8 cellular contexts compared by ENCODE assay signal in genomic region chr6:15491255-15491985, GRCh38.
A peak's percentile ranks its signal among the peaks of the same experiment; 100 is the strongest.
DNase-seq lines count a peak whose midpoint lies in the region; ATAC-seq and TF ChIP-seq lines count a peak whose summit lies in the region.

No MANE protein-coding gene starts in this region.

- peaks cover 23 to 36% (median 36%) of the 10 kb centered on the region in 3 donors for H3K4me1 Mint-ChIP-seq in CD8-positive, alpha-beta memory T cell
- H3K4me1 Mint-ChIP-seq in neural progenitor cell: peaks cover 16% of the 10 kb centered on the region

- H3K27ac Mint-ChIP-seq in CD8-positive, alpha-beta memory T cell: peak overlapping the region in 5 of 8 donors; percentile 3 to 81 (median 59)
- H3K27ac Mint-ChIP-seq in neural progenitor cell: peak overlapping the region; percentile 70

- H3K9ac ChIP-seq in neural progenitor cell: no peak overlapping the region

- H3K4me2 ChIP-seq in neural progenitor cell: no peak overlapping the region

- H3K79me2 ChIP-seq in neural progenitor cell (ENCODE audit: low read depth): peaks cover 29% of the 10 kb centered on the region

- H3K27ac ChIP-seq in CD8-positive, alpha-beta memory T cell (ENCODE audit: low read depth, low read length): no peak overlapping the region
- no peak overlapping the region for H3K27ac ChIP-seq in Peyer's patch
- no peak overlapping the region for H3K27ac ChIP-seq in neural progenitor cell
- H3K27ac ChIP-seq in stomach: peak overlapping the region in 1 of 5 donors; percentile 65

- ATAC-seq in HG02642 (IDR thresholded peaks at IDR 0.05; ENCODE audit: poor library complexity, unreplicated experiment): peak; percentile 57

- no peak for TF ChIP-seq POLR2A in Peyer's patch (IDR thresholded peaks at IDR 0.05)
- TF ChIP-seq POLR2A in stomach (IDR thresholded peaks at IDR 0.05): no peak

- H3K9me3 Mint-ChIP-seq in CD8-positive, alpha-beta memory T cell: no peaks in the 10 kb centered on the region
- H3K9me3 Mint-ChIP-seq in neural progenitor cell: no peaks in the 10 kb centered on the region

- H3K27me3 Mint-ChIP-seq in CD8-positive, alpha-beta memory T cell: no peaks in the 10 kb centered on the region
- no peaks in the 10 kb centered on the region for H3K27me3 Mint-ChIP-seq in neural progenitor cell (ENCODE audit: insufficient read depth, low read depth)

- H3K4me3 Mint-ChIP-seq in CD8-positive, alpha-beta memory T cell: peak overlapping the region in 1 of 7 donors; percentile 17
- no peak overlapping the region for H3K4me3 Mint-ChIP-seq in neural progenitor cell

- TF ChIP-seq EP300 in stomach (IDR thresholded peaks at IDR 0.05): no peak

- no peaks in the 10 kb centered on the region for H3K9me3 ChIP-seq in CD8-positive, alpha-beta memory T cell (ENCODE audit: low read length)
- H3K9me3 ChIP-seq in Peyer's patch (no peaks in the 10 kb centered on the region), neural progenitor cell (ENCODE audit: low read depth) (no peaks in the 10 kb centered on the region), stomach (no peaks in the 10 kb centered on the region)

- peaks cover 25% of the 10 kb centered on the region for H3K36me3 ChIP-seq in CD8-positive, alpha-beta memory T cell (ENCODE audit: insufficient read depth, low read length)
- H3K36me3 ChIP-seq in Peyer's patch (peaks cover 0 to 32% (median 0%) of the 10 kb centered on the region in 3 donors), neural progenitor cell (no peaks in the 10 kb centered on the region), stomach (peaks cover 23 to 45% (median 41%) of the 10 kb centered on the region in 4 donors)

- peak; percentile 31 to 69 (median 43) for DNase-seq in CD8-positive, alpha-beta memory T cell
- DNase-seq in Peyer's patch (peak in 2 of 3 donors; percentile 68 to 86), fibroblast of mammary gland (ENCODE audit: low read depth) (peak; percentile 83), neural progenitor cell (ENCODE audit: low spot score) (peak; percentile 72), stomach (peak; percentile 74), GOT3 (lab: John Stamatoyannopoulos, UW) (no peak)
- peak; percentile 37 to 44 for DNase-seq in activated T-helper 1 cell treated with anti-CD3 and anti-CD28 coated beads, Interleukin-2, amount 50 U/mL, for 16 hours (ENCODE audit: low read depth in 1 of 2, low spot score in 1 of 2)

- no peak overlapping the region for H3K4me3 ChIP-seq in CD8-positive, alpha-beta memory T cell (ENCODE audit: low read length)
- no peak overlapping the region for H3K4me3 ChIP-seq in Peyer's patch
- no peak overlapping the region for H3K4me3 ChIP-seq in fibroblast of mammary gland (ENCODE audit: control insufficient read depth, low read depth, low read length)
- no peak overlapping the region for H3K4me3 ChIP-seq in neural progenitor cell
- no peak overlapping the region for H3K4me3 ChIP-seq in stomach

- CTCF ChIA-PET in CD8-positive, alpha-beta memory T cell (lab: Charles Lee): no interaction called here

- H3K4me1 ChIP-seq in CD8-positive, alpha-beta memory T cell (ENCODE audit: insufficient read depth, low read length): peaks cover 6% of the 10 kb centered on the region
- peaks cover 0 to 25% (median 0%) of the 10 kb centered on the region in 4 donors for H3K4me1 ChIP-seq in Peyer's patch
- peaks cover 12% of the 10 kb centered on the region for H3K4me1 ChIP-seq in neural progenitor cell
- H3K4me1 ChIP-seq in stomach: peaks cover 9 to 37% (median 25%) of the 10 kb centered on the region in 4 donors

- H2AFZ ChIP-seq in neural progenitor cell (replicated peaks): no peak overlapping the region

- TF ChIP-seq CTCF in Peyer's patch (IDR thresholded peaks at IDR 0.05): peak; percentile 74 to 87 (median 82)
- TF ChIP-seq CTCF in fibroblast of mammary gland (conservative IDR thresholded peaks at IDR 0.05; ENCODE audit: control insufficient read depth, insufficient read depth, low read depth, low read length): peak; percentile 99
- peak; percentile 97 for TF ChIP-seq CTCF in neural progenitor cell (IDR thresholded peaks at IDR 0.05)
- TF ChIP-seq CTCF in stomach (IDR thresholded peaks at IDR 0.05): peak in 5 of 7 experiments; percentile 83 to 89 (median 85)

- no peaks in the 10 kb centered on the region for H3K27me3 ChIP-seq in CD8-positive, alpha-beta memory T cell (ENCODE audit: insufficient read depth, low read length, poor library complexity, severe bottlenecking)
- H3K27me3 ChIP-seq in Peyer's patch: no peaks in the 10 kb centered on the region
- H3K27me3 ChIP-seq in neural progenitor cell: no peaks in the 10 kb centered on the region
- H3K27me3 ChIP-seq in stomach: no peaks in the 10 kb centered on the region

- intact Hi-C loops in stomach (cut with DNase I; ENCODE audit: low total_unique reads): no loop called here

- 14 to 21% (median 18%) methylated on average over 9 of the region's 9 CpGs for WGBS in stomach, 5 donors

- peaks cover 3 to 56% (median 18%) of the 10 kb centered on the region in 3 donors for H3K36me3 Mint-ChIP-seq in CD8-positive, alpha-beta memory T cell
- peaks cover 39% of the 10 kb centered on the region for H3K36me3 Mint-ChIP-seq in neural progenitor cell

- peaks cover 12% of the 10 kb centered on the region for H3F3A ChIP-seq in neural progenitor cell (ENCODE audit: low read depth)

- POLR2A ChIA-PET in CD8-positive, alpha-beta memory T cell (lab: Charles Lee): no interaction called here

- H4K20me1 ChIP-seq in neural progenitor cell (ENCODE audit: low read depth): peaks cover 38% of the 10 kb centered on the region
